Comparison of ENCODE assay signal across 2 cellular contexts in the genomic region with DNA sequence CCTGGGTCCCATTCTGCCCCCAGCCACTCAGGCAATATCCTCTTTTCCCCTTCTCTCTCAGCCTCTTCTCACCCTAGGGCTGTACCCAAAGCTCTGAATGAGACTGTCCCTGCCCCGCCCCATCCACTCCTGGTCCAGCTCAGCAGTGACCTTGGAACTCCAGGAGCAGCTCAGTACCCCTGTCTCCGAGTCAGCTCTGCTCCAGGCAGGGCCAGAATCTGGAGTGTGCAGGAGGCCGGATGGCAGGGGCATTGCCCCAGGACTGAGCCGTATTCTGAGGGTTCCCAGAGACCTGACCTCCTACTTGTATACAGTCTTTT.
TF ChIP-seq lines count a peak whose summit lies in the region.

No MANE protein-coding gene starts in this region.

TF ChIP-seq in HepG2, 621 proteins besides CTCF, POLR2A, EP300 and RAD21:
- TF ChIP-seq IRF1 (CRISPR knock-in tag; IDR thresholded peaks at IDR 0.05; ENCODE audit: low read depth), result 0 out of 2 replicates have a peak, but pooled peaks have one; percentile 27
- TF ChIP-seq AHDC1 (CRISPR knock-in tag; IDR thresholded peaks at IDR 0.05; ENCODE audit: borderline replicate concordance), result no peak
- TF ChIP-seq XRCC5 (optimal IDR thresholded peaks at IDR 0.05; ENCODE audit: low read length), result peak; percentile 43
- no peak for TF ChIP-seq ZNF446 (CRISPR knock-in tag; IDR thresholded peaks at IDR 0.05)

TF ChIP-seq in endothelial cell of umbilical vein, 7 proteins besides CTCF, POLR2A, EP300 and RAD21:
- TF ChIP-seq JUN (IDR thresholded peaks at IDR 0.05; ENCODE audit: borderline replicate concordance, insufficient read depth, insufficient read length, low read depth) (no peak), FOS (IDR thresholded peaks at IDR 0.05; ENCODE audit: borderline replicate concordance, insufficient read depth, low read length) (no peak), MAX (IDR thresholded peaks at IDR 0.05; ENCODE audit: insufficient read depth, insufficient read length) (no peak), MYC (IDR thresholded peaks at IDR 0.05; ENCODE audit: low read depth, low read length) (no peak), EZH2 (IDR thresholded peaks at IDR 0.05; ENCODE audit: borderline replicate concordance, low read depth, low read length, severe bottlenecking) (no peak), GATA2 (IDR thresholded peaks at IDR 0.05; ENCODE audit: insufficient read depth, insufficient read length, low read depth, low read length) (no peak), POLR2AphosphoS5 (IDR thresholded peaks at IDR 0.05; ENCODE audit: insufficient read depth, low read depth, low read length) (no peak)
